In the genomic region with DNA sequence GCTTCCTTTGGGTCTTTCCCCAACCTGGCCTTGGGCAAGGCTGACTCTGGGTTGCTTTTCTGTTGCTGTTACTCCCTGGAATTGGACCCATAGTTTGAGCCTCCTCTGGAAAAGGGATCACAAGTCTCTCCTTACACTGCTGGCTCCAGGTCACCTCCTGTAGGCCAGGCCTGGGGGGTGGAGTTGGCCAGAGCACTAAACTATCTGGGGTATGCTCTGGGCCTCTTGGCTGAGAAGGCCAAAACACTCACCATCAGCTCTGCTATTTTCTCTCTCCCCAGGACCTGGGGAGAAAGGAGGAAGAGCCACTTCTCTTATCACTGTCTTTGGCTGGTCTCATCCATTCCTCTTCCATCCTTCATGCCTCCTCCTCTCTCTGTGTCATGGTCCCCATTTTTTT, we compare ENCODE assay signal across 23 cellular contexts. TPM values are rescaled to one million over a fixed set of nuclear protein-coding genes. Genes with fewer than 3 reads are reported as not detected.
DNase-seq lines count a peak whose midpoint lies in the region; ATAC-seq and TF ChIP-seq lines count a peak whose summit lies in the region.
"Had no signal": no experiment of that assay in that cellular context is flagged by ENCODE, and none has a peak within 500 bp of the region (broad histone marks: within the 10 kb centered on the region; RNA-seq: fewer than 3 reads in every experiment).

No MANE protein-coding gene starts in this region.

- ATAC-seq in Right ventricle myocardium inferior (peak; percentile 68), left cardiac atrium (peak; percentile 78 to 79), aorta (ENCODE audit: low FRiP score) (peak; percentile 74)
- ATAC-seq: natural killer cell; stimulated activated naive CD8-positive, alpha-beta T cell treated with anti-CD3 and anti-CD28 coated beads, Interleukin-15, amount 100 ng/mL, for 72 hours; T-cell had no signal

- TF ChIP-seq POLR2A in prostate gland (IDR thresholded peaks at IDR 0.05): no peak

- intact Hi-C loops in Right ventricle myocardium inferior (cut with DNase I): loop anchor here (2.0 kb wide), 1 partner anchor 56 kb away; the partner anchor contains the start of gene NCOA1
- intact Hi-C loops in cardiac septum (cut with DNase I): loop anchor here (2.0 kb wide), 1 partner anchor 56 kb away; the partner anchor contains the start of gene NCOA1
- intact Hi-C loops in left cardiac atrium (cut with DNase I): no loop called here
- intact Hi-C loops in prostate gland (cut with DNase I): no loop called here
- intact Hi-C loops in aorta (cut with DNase I): no loop called here

- no peak for TF ChIP-seq CTCF in prostate gland (IDR thresholded peaks at IDR 0.05)
- TF ChIP-seq CTCF in BE2C (IDR thresholded peaks at IDR 0.05; ENCODE audit: low read depth, low read length): no peak

- H3K27me3 ChIP-seq in prostate gland (replicated peaks; ENCODE audit: insufficient read depth) (no peaks in the 10 kb centered on the region), aorta (ENCODE audit: control insufficient read depth in 1 of 2, insufficient read depth in 2 of 2, low read length in 1 of 2) (no peaks in the 10 kb centered on the region), BE2C (no peaks in the 10 kb centered on the region), HAP-1 (ENCODE audit: low read depth) (no peaks in the 10 kb centered on the region)
- H3K27me3 ChIP-seq: brain microvascular endothelial cell had no signal

- H3K9me3 ChIP-seq in prostate gland (no peaks in the 10 kb centered on the region), aorta (ENCODE audit: control insufficient read depth, low read length) (no peaks in the 10 kb centered on the region), BE2C (no peaks in the 10 kb centered on the region), HAP-1 (no peaks in the 10 kb centered on the region)

- H3K4me3 ChIP-seq in prostate gland (no peak overlapping the region), aorta (ENCODE audit: low read length in 2 of 2) (no peak overlapping the region), BE2C (ENCODE audit: low read depth, low read length) (no peak overlapping the region), HAP-1 (no peak overlapping the region)
- H3K4me3 ChIP-seq: smooth muscle cell had no signal

- H3K4me1 ChIP-seq in prostate gland (replicated peaks) (peaks cover 6% of the 10 kb centered on the region), aorta (ENCODE audit: control insufficient read depth in 1 of 2, insufficient read depth in 2 of 2, low read length in 2 of 2) (peaks cover 3% of the 10 kb centered on the region in 2 donors), BE2C (peaks cover 9% of the 10 kb centered on the region), HAP-1 (no peaks in the 10 kb centered on the region)

- in situ Hi-C loops in HAP-1 (cut with MboI; ENCODE audit: low sequenced_read_pairs): no loop called here

- no peaks in the 10 kb centered on the region for H3K36me3 ChIP-seq in prostate gland
- no peaks in the 10 kb centered on the region for H3K36me3 ChIP-seq in aorta (ENCODE audit: control insufficient read depth in 1 of 2, insufficient read depth in 2 of 2, low read length in 1 of 2)
- no peaks in the 10 kb centered on the region for H3K36me3 ChIP-seq in BE2C
- H3K36me3 ChIP-seq in HAP-1 (replicated peaks): no peaks in the 10 kb centered on the region
- H3K36me3 ChIP-seq: brain microvascular endothelial cell had no signal

- DNase-seq in Right ventricle myocardium inferior (ENCODE audit: missing footprints) (no peak), cardiac septum (ENCODE audit: low spot score) (no peak), left cardiac atrium (no peak), prostate gland (ENCODE audit: low spot score) (no peak), aorta (no peak), BE2C (no peak), LoVo (ENCODE audit: low spot score) (no peak), HAP-1 (ENCODE audit: low spot score in 2 of 2) (no peak)
- DNase-seq: 8988T; activated CD4-positive, alpha-beta T cell treated with anti-CD3 and anti-CD28 coated beads for 48 hours; activated naive CD8-positive, alpha-beta T cell treated with anti-CD3 and anti-CD28 coated beads, Interleukin-2, amount 10 ng/mL, durations not matched to agents 7 days and 5 days; brain microvascular endothelial cell; C1 segment of cervical spinal cord; HFFc6; kidney glomerular epithelial cell; natural killer cell; NCI-H748 treated with DMSO at 0.1 percent for 48 hours; posterior cingulate gyrus; SIG-M5; stimulated activated CD4-positive, alpha-beta T cell treated with anti-CD3 and anti-CD28 coated beads, Interleukin-2, amount 100 ng/mL, for 48 hours; stimulated activated naive CD8-positive, alpha-beta T cell treated with anti-CD3 and anti-CD28 coated beads, Interleukin-15, amount 100 ng/mL, for 72 hours; T-cell had no signal

- H3K27ac ChIP-seq in prostate gland (peak overlapping the region; percentile 60 to 61), aorta (ENCODE audit: low read depth in 1 of 2, low read length in 2 of 2) (no peak overlapping the region)
- H3K27ac ChIP-seq: brain microvascular endothelial cell had no signal

RNA-seq across cellular contexts. Expression of gene NCOA1, which starts 56.5 kb away (rescaled TPM):
- total RNA-seq in Right ventricle myocardium inferior (31.0 TPM), cardiac septum (31.9 TPM), left cardiac atrium (10 to 100 TPM; 34.3 to 35.2 TPM), prostate gland (10 to 100 TPM; 24.9 to 72.4 TPM), aorta (10 to 100 TPM; 41.6 to 68.1 TPM)
- 10 to 100 TPM in 1 of 2 donors, 1 to 10 TPM in 1; 6.5 to 11.8 TPM for polyA plus RNA-seq in aorta
- polyA plus RNA-seq in BE2C (2012; ENCODE audit: insufficient read depth, insufficient read length, low read depth): 5.1 TPM

Comparison
In these comparisons a context has a peak if more than half of its experiments do, and no peak if none do; other contexts are left out.
1. intact Hi-C loops: an anchor here in Right ventricle myocardium inferior (2.0 kb wide) and cardiac septum (2.0 kb wide); none called in left cardiac atrium, prostate gland and aorta.
2. H3K27ac ChIP-seq: peak in prostate gland (2 of 2); none in aorta (0 of 2).
3. Peak in every context shown above with its lines, with median percentiles within 50 percentile points of each other: ATAC-seq.